ENCODE assay signal across 8 cellular contexts in the genomic region with DNA sequence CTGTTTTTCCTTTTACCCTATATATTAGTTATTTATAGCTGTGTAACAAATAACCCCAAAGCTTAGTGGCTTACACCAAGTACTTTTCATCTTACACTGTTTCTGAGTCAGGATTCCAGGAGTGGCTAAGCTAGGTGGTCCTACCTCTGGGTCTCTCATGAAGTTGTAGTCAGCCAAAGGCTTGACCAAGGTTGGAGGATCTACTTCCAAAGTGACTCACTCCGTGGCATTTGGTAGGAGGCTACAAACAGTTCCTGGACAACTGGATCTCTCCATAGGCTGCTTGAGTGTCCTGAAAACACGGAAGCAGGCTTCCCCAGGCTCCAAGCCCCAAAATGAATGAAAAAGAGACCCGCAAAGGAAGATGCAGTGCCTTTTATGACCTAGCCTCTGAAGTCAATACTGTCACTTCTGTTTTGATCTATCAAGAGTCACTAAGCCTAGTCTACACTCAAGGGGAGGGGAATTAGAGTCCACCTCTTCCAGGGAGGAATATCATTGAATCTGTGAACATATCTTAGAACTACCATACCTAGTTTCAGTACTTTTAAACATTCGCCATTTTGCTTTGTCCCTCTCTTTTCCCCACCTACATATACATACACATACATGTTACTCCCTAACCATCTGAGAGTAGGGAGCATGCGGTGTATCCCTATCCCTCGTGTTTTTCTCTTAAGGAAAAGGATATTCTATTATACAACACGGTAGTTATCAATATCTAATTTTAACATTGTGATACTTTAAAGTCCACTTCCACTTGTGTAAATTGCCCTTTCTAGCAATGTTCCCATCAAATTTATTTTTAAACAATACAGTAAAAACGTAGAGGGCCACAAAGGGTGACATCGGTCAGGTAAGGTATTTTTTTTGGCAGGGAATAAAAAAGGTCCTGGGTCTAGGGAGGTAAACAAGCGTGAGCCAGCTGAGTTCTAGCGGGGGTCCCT.
DNase-seq lines count a peak whose midpoint lies in the region; ATAC-seq, FAIRE-seq and TF ChIP-seq lines count a peak whose summit lies in the region.

No MANE protein-coding gene starts in this region.

- peaks cover 65% of the 10 kb centered on the region for H3K79me2 ChIP-seq in HepG2 (ENCODE audit: insufficient read depth, low read length)

- no peaks in the 10 kb centered on the region for H3K36me3 ChIP-seq in breast epithelium
- no peaks in the 10 kb centered on the region for H3K36me3 ChIP-seq in HepG2 (replicated peaks in 1 of 2; ENCODE audit: control insufficient read depth in 1 of 2, insufficient read depth in 2 of 2, low read length in 2 of 2)
- H3K36me3 ChIP-seq in thymus (ENCODE audit: control insufficient read depth, insufficient read depth), result no peaks in the 10 kb centered on the region

- peak overlapping the region; percentile 87 for H3K4me2 ChIP-seq in HepG2 (ENCODE audit: low read depth, low read length)

- H3K9ac ChIP-seq in HepG2 (ENCODE audit: insufficient read depth, low read depth, low read length), result peak overlapping the region; percentile 99

- peaks cover 0 to 7% of the 10 kb centered on the region in 2 donors for H3K4me1 ChIP-seq in breast epithelium
- peaks cover 47% of the 10 kb centered on the region for H3K4me1 ChIP-seq in HepG2 (ENCODE audit: insufficient read depth, low read length)
- peaks cover 3% of the 10 kb centered on the region for H3K4me1 ChIP-seq in thymus (ENCODE audit: control insufficient read depth, insufficient read depth, low read length)

- TF ChIP-seq CTCF in breast epithelium (IDR thresholded peaks at IDR 0.05) (no peak), HepG2 (CRISPR knock-in tag; IDR thresholded peaks at IDR 0.05) (no peak)

- TF ChIP-seq EP300 in HepG2 (IDR thresholded peaks at IDR 0.05; ENCODE audit: low read depth in 2 of 2, low read length in 2 of 2), result no peak
- no peak for TF ChIP-seq EP300 in HepG2 (CRISPR knock-in tag; IDR thresholded peaks at IDR 0.05; ENCODE audit: borderline replicate concordance)

- peak; percentile 11 for DNase-seq in AG20443 (ENCODE audit: low spot score)
- DNase-seq in NCI-H69 (lab: John Stamatoyannopoulos, UW), result peak; percentile 39
- DNase-seq in breast epithelium (ENCODE audit: low spot score in 2 of 2), result no peak
- DNase-seq in HepG2 (ENCODE audit: low spot score), result peak; percentile 48
- no peak for DNase-seq in hippocampal formation (lab: John Stamatoyannopoulos, UW)
- no peak for DNase-seq in amygdala (lab: John Stamatoyannopoulos, UW)

- TF ChIP-seq POLR2A in breast epithelium (IDR thresholded peaks at IDR 0.05) (no peak), HepG2 (IDR thresholded peaks at IDR 0.05; ENCODE audit: insufficient read depth in 1 of 2, low read depth in 2 of 2, low read length in 2 of 2) (0 out of 4 replicates have a peak, but pooled peaks of 1 of the 2 experiments have one; percentile 40)

- TF ChIP-seq RAD21 in HepG2 (CRISPR knock-in tag; IDR thresholded peaks at IDR 0.05), result no peak

- peak overlapping the region; percentile 98 to 100 for H3K27ac ChIP-seq in breast epithelium
- peak overlapping the region; percentile 94 for H3K27ac ChIP-seq in HepG2 (ENCODE audit: extremely low read length, insufficient read depth, low read length)
- H3K27ac ChIP-seq in thymus (ENCODE audit: low read depth), result peak overlapping the region; percentile 89

- H3K4me3 ChIP-seq in breast epithelium (peak overlapping the region; percentile 70 to 98 (median 89)), HepG2 (replicated peaks in 1 of 3; ENCODE audit: insufficient read depth in 1 of 3, low read depth in 2 of 3, low read length in 3 of 3) (peak overlapping the region; percentile 91 to 99 (median 97)), thymus (ENCODE audit: low read length) (peak overlapping the region; percentile 66)

- peak; percentile 43 for FAIRE-seq in HepG2 (lab: Jason Lieb, UNC)

- no peak overlapping the region for H2AFZ ChIP-seq in HepG2 (ENCODE audit: low read length)

- POLR2A ChIA-PET in HepG2 (lab: Yijun Ruan, JAX), result interaction anchor here (1.0 to 2.9 kb wide), 6 partner anchors 10 to 187 kb away, joined by 3 to 25 read pairs (median 6); a partner anchor contains a TSS

- in situ Hi-C loops in HepG2 (cut with HindIII; ENCODE audit: extremely low pct_ligation_motif_present, low pct_unique_long_range_greater_than_20kb), result loop anchor here (5.0 kb wide), 1 partner anchor 230 kb away; no protein-coding TSS in a partner anchor

- H3K27me3 ChIP-seq in breast epithelium, result no peaks in the 10 kb centered on the region
- H3K27me3 ChIP-seq in HepG2 (ENCODE audit: control insufficient read depth in 1 of 2, insufficient read depth in 2 of 2, low read length in 2 of 2), result no peaks in the 10 kb centered on the region; a peak in 1 of 5 replicates
- no peaks in the 10 kb centered on the region for H3K27me3 ChIP-seq in thymus (ENCODE audit: control insufficient read depth, insufficient read depth)

- WGBS in HepG2 (ENCODE audit: low lambda C conversion rate), result 3% methylated on average over 11 of the region's 11 CpGs
- WGBS in thymus, result 30% methylated on average over 11 of the region's 11 CpGs

- TSS peak; percentile 87 for BruUV-seq in HepG2 (replicated peaks; lab: Mats Ljungman, UMichigan)

- CTCF ChIA-PET in HepG2 (lab: Yijun Ruan, JAX; ENCODE audit: low intra/inter-chr PET ratio, low total read pairs), result no interaction called here

- H3K9me3 ChIP-seq in breast epithelium, result no peaks in the 10 kb centered on the region
- H3K9me3 ChIP-seq in HepG2 (ENCODE audit: low read length), result no peaks in the 10 kb centered on the region
- H3K9me3 ChIP-seq in thymus (ENCODE audit: control insufficient read depth), result no peaks in the 10 kb centered on the region

- H4K20me1 ChIP-seq in HepG2 (ENCODE audit: insufficient read depth, low read length), result peaks cover 19% of the 10 kb centered on the region; the same call in 1 of the 2 replicates

- ATAC-seq in GM19324 (IDR thresholded peaks at IDR 0.05; ENCODE audit: low FRiP score, unreplicated experiment) (peak; percentile 2), HepG2 (peak; percentile 15)

- intact Hi-C loops in breast epithelium (cut with DNase I; ENCODE audit: low total_unique reads), result no loop called here
- intact Hi-C loops in HepG2 (cut with micrococcal nuclease; ENCODE audit: unreplicated experiment), result loop anchor here (10.0 kb wide), 1 partner anchor 318 kb away; a partner anchor contains a TSS

TF ChIP-seq in HepG2, 621 proteins besides CTCF, POLR2A, EP300 and RAD21 (continues in another document):
- TF ChIP-seq, protein P1, sequence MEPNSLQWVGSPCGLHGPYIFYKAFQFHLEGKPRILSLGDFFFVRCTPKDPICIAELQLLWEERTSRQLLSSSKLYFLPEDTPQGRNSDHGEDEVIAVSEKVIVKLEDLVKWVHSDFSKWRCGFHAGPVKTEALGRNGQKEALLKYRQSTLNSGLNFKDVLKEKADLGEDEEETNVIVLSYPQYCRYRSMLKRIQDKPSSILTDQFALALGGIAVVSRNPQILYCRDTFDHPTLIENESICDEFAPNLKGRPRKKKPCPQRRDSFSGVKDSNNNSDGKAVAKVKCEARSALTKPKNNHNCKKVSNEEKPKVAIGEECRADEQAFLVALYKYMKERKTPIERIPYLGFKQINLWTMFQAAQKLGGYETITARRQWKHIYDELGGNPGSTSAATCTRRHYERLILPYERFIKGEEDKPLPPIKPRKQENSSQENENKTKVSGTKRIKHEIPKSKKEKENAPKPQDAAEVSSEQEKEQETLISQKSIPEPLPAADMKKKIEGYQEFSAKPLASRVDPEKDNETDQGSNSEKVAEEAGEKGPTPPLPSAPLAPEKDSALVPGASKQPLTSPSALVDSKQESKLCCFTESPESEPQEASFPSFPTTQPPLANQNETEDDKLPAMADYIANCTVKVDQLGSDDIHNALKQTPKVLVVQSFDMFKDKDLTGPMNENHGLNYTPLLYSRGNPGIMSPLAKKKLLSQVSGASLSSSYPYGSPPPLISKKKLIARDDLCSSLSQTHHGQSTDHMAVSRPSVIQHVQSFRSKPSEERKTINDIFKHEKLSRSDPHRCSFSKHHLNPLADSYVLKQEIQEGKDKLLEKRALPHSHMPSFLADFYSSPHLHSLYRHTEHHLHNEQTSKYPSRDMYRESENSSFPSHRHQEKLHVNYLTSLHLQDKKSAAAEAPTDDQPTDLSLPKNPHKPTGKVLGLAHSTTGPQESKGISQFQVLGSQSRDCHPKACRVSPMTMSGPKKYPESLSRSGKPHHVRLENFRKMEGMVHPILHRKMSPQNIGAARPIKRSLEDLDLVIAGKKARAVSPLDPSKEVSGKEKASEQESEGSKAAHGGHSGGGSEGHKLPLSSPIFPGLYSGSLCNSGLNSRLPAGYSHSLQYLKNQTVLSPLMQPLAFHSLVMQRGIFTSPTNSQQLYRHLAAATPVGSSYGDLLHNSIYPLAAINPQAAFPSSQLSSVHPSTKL (CRISPR knock-in tag; IDR thresholded peaks at IDR 0.05), result 0 out of 2 replicates have a peak, but pooled peaks have one; percentile 10
- TF ChIP-seq NFIC (IDR thresholded peaks at IDR 0.05; ENCODE audit: low read length) (no peak), ZNF782 (CRISPR knock-in tag; IDR thresholded peaks at IDR 0.05; ENCODE audit: borderline replicate concordance) (no peak), ZNF441 (CRISPR knock-in tag; IDR thresholded peaks at IDR 0.05; ENCODE audit: borderline replicate concordance) (no peak), ZNF232 (CRISPR knock-in tag; IDR thresholded peaks at IDR 0.05; ENCODE audit: borderline replicate concordance) (no peak), NFATC3 (CRISPR knock-in tag; IDR thresholded peaks at IDR 0.05) (no peak), ZNF672 (CRISPR knock-in tag; IDR thresholded peaks at IDR 0.05) (no peak), SMARCE1 (IDR thresholded peaks at IDR 0.05; ENCODE audit: borderline replicate concordance) (no peak), ZNF354B (CRISPR knock-in tag; IDR thresholded peaks at IDR 0.05) (no peak)
- TF ChIP-seq, protein P2, sequence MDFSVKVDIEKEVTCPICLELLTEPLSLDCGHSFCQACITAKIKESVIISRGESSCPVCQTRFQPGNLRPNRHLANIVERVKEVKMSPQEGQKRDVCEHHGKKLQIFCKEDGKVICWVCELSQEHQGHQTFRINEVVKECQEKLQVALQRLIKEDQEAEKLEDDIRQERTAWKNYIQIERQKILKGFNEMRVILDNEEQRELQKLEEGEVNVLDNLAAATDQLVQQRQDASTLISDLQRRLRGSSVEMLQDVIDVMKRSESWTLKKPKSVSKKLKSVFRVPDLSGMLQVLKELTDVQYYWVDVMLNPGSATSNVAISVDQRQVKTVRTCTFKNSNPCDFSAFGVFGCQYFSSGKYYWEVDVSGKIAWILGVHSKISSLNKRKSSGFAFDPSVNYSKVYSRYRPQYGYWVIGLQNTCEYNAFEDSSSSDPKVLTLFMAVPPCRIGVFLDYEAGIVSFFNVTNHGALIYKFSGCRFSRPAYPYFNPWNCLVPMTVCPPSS (IDR thresholded peaks at IDR 0.05), result no peak
- TF ChIP-seq, protein P3, sequence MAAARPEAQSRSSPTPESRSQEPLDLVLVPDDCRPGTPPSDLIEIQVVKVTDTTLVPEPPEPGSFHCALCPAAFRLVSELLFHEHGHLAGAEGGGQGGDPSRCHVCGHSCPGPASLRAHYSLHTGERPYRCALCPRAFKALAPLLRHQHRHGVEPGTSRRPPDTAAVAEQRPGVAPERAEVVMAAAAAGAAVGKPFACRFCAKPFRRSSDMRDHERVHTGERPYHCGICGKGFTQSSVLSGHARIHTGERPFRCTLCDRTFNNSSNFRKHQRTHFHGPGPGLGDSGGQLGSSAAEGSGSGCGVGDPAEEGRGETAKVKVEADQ (CRISPR knock-in tag; IDR thresholded peaks at IDR 0.05; ENCODE audit: borderline replicate concordance), result no peak

Comparison
In these comparisons a context has a peak if more than half of its experiments do, and no peak if none do; other contexts are left out.
1. DNase-seq: peak in AG20443 (single experiment), NCI-H69 (single experiment) and HepG2 (single experiment); none in breast epithelium (0 of 2), hippocampal formation (0 of 2) and amygdala (0 of 56).
2. Peak in every context shown above with its lines, with median percentiles within 50 percentile points of each other: H3K27ac ChIP-seq and H3K4me3 ChIP-seq.